ENCODE assay signal across 10 cellular contexts in genomic region chr1:31295874-31296485, GRCh38. TPM values are rescaled to one million over a fixed set of nuclear protein-coding genes. Genes with fewer than 3 reads are reported as not detected.
DNase-seq lines count a peak whose midpoint lies in the region; ATAC-seq and TF ChIP-seq lines count a peak whose summit lies in the region.
"Had no signal": no experiment of that assay in that cellular context is flagged by ENCODE, and none has a peak within 500 bp of the region (broad histone marks: within the 10 kb centered on the region; RNA-seq: fewer than 3 reads in every experiment).

No MANE protein-coding gene starts in this region.

- H3K4me3 ChIP-seq in CD4-positive, CD25-positive, alpha-beta regulatory T cell (ENCODE audit: low read depth, low read length), result peak overlapping the region; percentile 97
- H3K4me3 ChIP-seq in MG63 (peak overlapping the region; percentile 89), endodermal cell (ENCODE audit: low read length) (peak overlapping the region; percentile 99)

- H3K36me3 Mint-ChIP-seq in CD4-positive, CD25-positive, alpha-beta regulatory T cell, result peaks cover 18% of the 10 kb centered on the region
- H3K36me3 Mint-ChIP-seq in endodermal cell (ENCODE audit: low read depth) (peaks cover 40% of the 10 kb centered on the region), neural crest cell (ENCODE audit: low read depth) (peaks cover 3% of the 10 kb centered on the region)
- peaks cover 4 to 34% (median 8%) of the 10 kb centered on the region in 3 donors for H3K36me3 Mint-ChIP-seq in naive thymus-derived CD8-positive, alpha-beta T cell

- 18 to 47% methylated on average over 7 to 17 of the region's 17 CpGs for WGBS in endodermal cell (ENCODE audit: insufficient coverage in 1 of 2, insufficient read length in 1 of 2), 2 experiments

- H3K9me3 ChIP-seq in CD4-positive, CD25-positive, alpha-beta regulatory T cell (ENCODE audit: control insufficient read depth in 2 of 2, low read length in 2 of 2), result no peaks in the 10 kb centered on the region
- H3K9me3 ChIP-seq in MG63 (no peaks in the 10 kb centered on the region), endodermal cell (ENCODE audit: control insufficient read depth, low read length) (no peaks in the 10 kb centered on the region)

- peaks cover 13 to 41% (median 24%) of the 10 kb centered on the region in 4 donors for H3K4me1 Mint-ChIP-seq in CD4-positive, CD25-positive, alpha-beta regulatory T cell
- peaks cover 11% of the 10 kb centered on the region for H3K4me1 Mint-ChIP-seq in endodermal cell
- H3K4me1 Mint-ChIP-seq in neural crest cell, result peaks cover 21% of the 10 kb centered on the region
- peaks cover 16 to 39% (median 23%) of the 10 kb centered on the region in 4 donors for H3K4me1 Mint-ChIP-seq in naive thymus-derived CD8-positive, alpha-beta T cell

- H3K36me3 ChIP-seq in CD4-positive, CD25-positive, alpha-beta regulatory T cell (ENCODE audit: control insufficient read depth, insufficient read depth, low read length), result peaks cover 25% of the 10 kb centered on the region
- peaks cover 49% of the 10 kb centered on the region for H3K36me3 ChIP-seq in MG63
- H3K36me3 ChIP-seq in endodermal cell (ENCODE audit: control insufficient read depth, insufficient read depth, low read length), result peaks cover 36% of the 10 kb centered on the region

- POLR2A ChIA-PET in naive thymus-derived CD8-positive, alpha-beta T cell (lab: Charles Lee), result interaction anchor here (1.1 kb wide), 1 partner anchor 577 kb away, joined by 4 read pairs; no protein-coding TSS in a partner anchor

- no peaks in the 10 kb centered on the region for H3K27me3 ChIP-seq in CD4-positive, CD25-positive, alpha-beta regulatory T cell (ENCODE audit: control insufficient read depth, insufficient read depth, low read length)
- H3K27me3 ChIP-seq in MG63, result no peaks in the 10 kb centered on the region
- no peaks in the 10 kb centered on the region for H3K27me3 ChIP-seq in endodermal cell (ENCODE audit: control insufficient read depth, insufficient read depth, low read length, poor library complexity, severe bottlenecking)

- no peaks in the 10 kb centered on the region for H3K9me3 Mint-ChIP-seq in CD4-positive, CD25-positive, alpha-beta regulatory T cell
- H3K9me3 Mint-ChIP-seq in endodermal cell (no peaks in the 10 kb centered on the region), neural crest cell (no peaks in the 10 kb centered on the region)
- H3K9me3 Mint-ChIP-seq in naive thymus-derived CD8-positive, alpha-beta T cell, result no peaks in the 10 kb centered on the region
- H3K9me3 Mint-ChIP-seq: activated CD4-positive, alpha-beta memory T cell treated with anti-CD3 and anti-CD28 coated beads, Interleukin-2, amount 10 ng/mL, durations not matched to agents 7 days and 5 days; naive B cell had no signal

- H3K9ac ChIP-seq in endodermal cell (ENCODE audit: extremely low read depth, low read length, poor library complexity, severe bottlenecking), result peak overlapping the region; percentile 95

- H3K27ac ChIP-seq in CD4-positive, CD25-positive, alpha-beta regulatory T cell (ENCODE audit: insufficient read depth, low read length, poor library complexity, severe bottlenecking), result peak overlapping the region; percentile 79
- peak overlapping the region; percentile 71 for H3K27ac ChIP-seq in endodermal cell (ENCODE audit: low read depth, low read length)

- peaks cover 28% of the 10 kb centered on the region for H3K4me1 ChIP-seq in CD4-positive, CD25-positive, alpha-beta regulatory T cell (ENCODE audit: control insufficient read depth, insufficient read depth, low read length, poor library complexity, severe bottlenecking)
- H3K4me1 ChIP-seq in endodermal cell (ENCODE audit: control insufficient read depth, insufficient read depth, low read length), result peaks cover 2% of the 10 kb centered on the region

- TF ChIP-seq CTCF in endodermal cell (conservative IDR thresholded peaks at IDR 0.05) (no peak), neural crest cell (conservative IDR thresholded peaks at IDR 0.05) (no peak)

- no peak for ATAC-seq in CD4-positive, CD25-positive, alpha-beta regulatory T cell (ENCODE audit: low read depth in 2 of 2)
- ATAC-seq in naive thymus-derived CD8-positive, alpha-beta T cell, result no peak
- no peak for ATAC-seq in stimulated activated naive CD8-positive, alpha-beta T cell treated with anti-CD3 and anti-CD28 coated beads, Interleukin-15, Interleukin-2, amounts not matched to agents 100 U/mL and 50 U/mL, for 24 hours

- peak in 1 of 3 donors; percentile 21 for DNase-seq in CD4-positive, CD25-positive, alpha-beta regulatory T cell
- DNase-seq in MG63, result no peak
- DNase-seq in endodermal cell, result no peak
- DNase-seq in neural crest cell (ENCODE audit: low read depth, low spot score), result no peak
- no peak for DNase-seq in naive thymus-derived CD8-positive, alpha-beta T cell
- no peak for DNase-seq in NOMO-1 treated with DMSO at 0.1 percent for 48 hours (lab: John Stamatoyannopoulos, UW; ENCODE audit: unreplicated experiment)
- DNase-seq in RPMI8226, result no peak
- DNase-seq in stimulated activated naive CD8-positive, alpha-beta T cell treated with anti-CD3 and anti-CD28 coated beads, Interleukin-15, Interleukin-2, amounts not matched to agents 100 U/mL and 50 U/mL, for 24 hours, result no peak

- no peak overlapping the region for H3K27ac Mint-ChIP-seq in CD4-positive, CD25-positive, alpha-beta regulatory T cell
- peak overlapping the region; percentile 70 for H3K27ac Mint-ChIP-seq in endodermal cell
- peak overlapping the region; percentile 94 for H3K27ac Mint-ChIP-seq in neural crest cell (ENCODE audit: unreplicated experiment)
- peak overlapping the region in 1 of 10 donors; percentile 89 for H3K27ac Mint-ChIP-seq in naive thymus-derived CD8-positive, alpha-beta T cell
- H3K27ac Mint-ChIP-seq: activated CD4-positive, alpha-beta memory T cell treated with anti-CD3 and anti-CD28 coated beads, Interleukin-2, amount 10 ng/mL, durations not matched to agents 7 days and 5 days had no signal

- H3K27me3 Mint-ChIP-seq in CD4-positive, CD25-positive, alpha-beta regulatory T cell, result no peaks in the 10 kb centered on the region
- H3K27me3 Mint-ChIP-seq in endodermal cell (ENCODE audit: insufficient read depth), result no peaks in the 10 kb centered on the region
- no peaks in the 10 kb centered on the region for H3K27me3 Mint-ChIP-seq in neural crest cell (ENCODE audit: low read depth)
- no peaks in the 10 kb centered on the region for H3K27me3 Mint-ChIP-seq in naive thymus-derived CD8-positive, alpha-beta T cell
- H3K27me3 Mint-ChIP-seq: activated CD4-positive, alpha-beta memory T cell treated with anti-CD3 and anti-CD28 coated beads, Interleukin-2, amount 10 ng/mL, durations not matched to agents 7 days and 5 days; naive B cell had no signal

- H3K4me3 Mint-ChIP-seq in CD4-positive, CD25-positive, alpha-beta regulatory T cell, result no peak overlapping the region
- H3K4me3 Mint-ChIP-seq in endodermal cell, result no peak overlapping the region
- H3K4me3 Mint-ChIP-seq in neural crest cell, result no peak overlapping the region
- no peak overlapping the region for H3K4me3 Mint-ChIP-seq in naive thymus-derived CD8-positive, alpha-beta T cell
- H3K4me3 Mint-ChIP-seq: activated CD4-positive, alpha-beta memory T cell treated with anti-CD3 and anti-CD28 coated beads, Interleukin-2, amount 10 ng/mL, durations not matched to agents 7 days and 5 days; naive B cell had no signal

RNA-seq across cellular contexts. Expression of gene SNRNP40, which starts 0.6 kb away (rescaled TPM):
- 48.3 TPM for total RNA-seq in CD4-positive, CD25-positive, alpha-beta regulatory T cell
- polyA plus RNA-seq in CD4-positive, CD25-positive, alpha-beta regulatory T cell, result 100 to 1,000 TPM; 102 to 128 (median 109) TPM
- total RNA-seq in MG63 (2014; rRNA removed; shearing (Covaris generic); ENCODE audit: low replicate concordance), result 115 and 183 TPM in 2 replicates
- 100 to 1,000 TPM in 1 of 2 donors, 10 to 100 TPM in 1; 98.6 to 141 TPM for total RNA-seq in endodermal cell
- polyA plus RNA-seq in endodermal cell (2013, experiment 1 of 2), result 83.7 TPM
- polyA plus RNA-seq in endodermal cell (2013, experiment 2 of 2), result 75.8 TPM
- total RNA-seq in neural crest cell, result 129 and 130 TPM in 2 replicates
- total RNA-seq in naive thymus-derived CD8-positive, alpha-beta T cell, result 10 to 100 TPM; 69.6 to 76.6 TPM
- polyA plus RNA-seq in naive thymus-derived CD8-positive, alpha-beta T cell, result 100 to 1,000 TPM in 1 of 3 donors, 10 to 100 TPM in 2; 83.9 to 109 (median 96.2) TPM

RNA-seq across cellular contexts. Expression of gene ZCCHC17, which starts 0.9 kb away (rescaled TPM):
- total RNA-seq in CD4-positive, CD25-positive, alpha-beta regulatory T cell, result 14.3 TPM
- polyA plus RNA-seq in CD4-positive, CD25-positive, alpha-beta regulatory T cell, result 10 to 100 TPM; 43.5 to 58.6 (median 48.4) TPM
- 70.5 and 80.4 TPM in 2 replicates for total RNA-seq in MG63 (2014; rRNA removed; shearing (Covaris generic); ENCODE audit: low replicate concordance)
- 10 to 100 TPM; 47.6 to 53.8 TPM for total RNA-seq in endodermal cell
- 46.0 TPM for polyA plus RNA-seq in endodermal cell (2013, experiment 1 of 2)
- 48.9 TPM for polyA plus RNA-seq in endodermal cell (2013, experiment 2 of 2)
- total RNA-seq in neural crest cell, result 59.7 and 64.6 TPM in 2 replicates
- 10 to 100 TPM; 19.0 to 23.1 TPM for total RNA-seq in naive thymus-derived CD8-positive, alpha-beta T cell
- polyA plus RNA-seq in naive thymus-derived CD8-positive, alpha-beta T cell, result 10 to 100 TPM; 39.5 to 48.2 (median 45.4) TPM

RNA-seq across cellular contexts. Expression of gene NKAIN1, which starts 56.3 kb away (rescaled TPM):
- total RNA-seq in CD4-positive, CD25-positive, alpha-beta regulatory T cell, result not detected
- polyA plus RNA-seq in CD4-positive, CD25-positive, alpha-beta regulatory T cell, result not detected
- total RNA-seq in MG63 (2014; rRNA removed; shearing (Covaris generic); ENCODE audit: low replicate concordance), result 0.43 and 1.0 TPM in 2 replicates
- total RNA-seq in endodermal cell, result 10 to 100 TPM in 1 of 2 donors, 1 to 10 TPM in 1; 7.0 to 13.2 TPM
- 74.2 TPM for polyA plus RNA-seq in endodermal cell (2013, experiment 1 of 2)
- 73.3 TPM for polyA plus RNA-seq in endodermal cell (2013, experiment 2 of 2)
- total RNA-seq in neural crest cell, result 73.2 and 79.7 TPM in 2 replicates
- total RNA-seq in naive thymus-derived CD8-positive, alpha-beta T cell, result not detected
- polyA plus RNA-seq in naive thymus-derived CD8-positive, alpha-beta T cell, result not detected
- total RNA-seq: activated CD4-positive, alpha-beta memory T cell treated with anti-CD3 and anti-CD28 coated beads, Interleukin-2, amount 10 ng/mL, durations not matched to agents 7 days and 5 days had no signal

Comparison
In these comparisons a context has a peak if more than half of its experiments do, and no peak if none do; other contexts are left out.
1. H3K27ac Mint-ChIP-seq: peak in endodermal cell (single experiment) and neural crest cell (single experiment); none in CD4-positive, CD25-positive, alpha-beta regulatory T cell (0 of 3).
2. Peak in every context shown above with its lines, with median percentiles within 50 percentile points of each other: H3K4me3 ChIP-seq.